Comparison of ENCODE assay signal across 1 cellular context in genomic region chr20:64104667-64105451, GRCh38.
TF ChIP-seq lines count a peak whose summit lies in the region.

No MANE protein-coding gene starts in this region.

TF ChIP-seq in HepG2, 621 proteins besides CTCF, POLR2A, EP300 and RAD21:
- TF ChIP-seq KDM2A (CRISPR knock-in tag; IDR thresholded peaks at IDR 0.05; ENCODE audit: borderline replicate concordance, low read depth) (no peak), ZNF263 (CRISPR knock-in tag; IDR thresholded peaks at IDR 0.05) (peak; percentile 52; the same call in 1 of the 2 replicates)
- TF ChIP-seq, protein P1, sequence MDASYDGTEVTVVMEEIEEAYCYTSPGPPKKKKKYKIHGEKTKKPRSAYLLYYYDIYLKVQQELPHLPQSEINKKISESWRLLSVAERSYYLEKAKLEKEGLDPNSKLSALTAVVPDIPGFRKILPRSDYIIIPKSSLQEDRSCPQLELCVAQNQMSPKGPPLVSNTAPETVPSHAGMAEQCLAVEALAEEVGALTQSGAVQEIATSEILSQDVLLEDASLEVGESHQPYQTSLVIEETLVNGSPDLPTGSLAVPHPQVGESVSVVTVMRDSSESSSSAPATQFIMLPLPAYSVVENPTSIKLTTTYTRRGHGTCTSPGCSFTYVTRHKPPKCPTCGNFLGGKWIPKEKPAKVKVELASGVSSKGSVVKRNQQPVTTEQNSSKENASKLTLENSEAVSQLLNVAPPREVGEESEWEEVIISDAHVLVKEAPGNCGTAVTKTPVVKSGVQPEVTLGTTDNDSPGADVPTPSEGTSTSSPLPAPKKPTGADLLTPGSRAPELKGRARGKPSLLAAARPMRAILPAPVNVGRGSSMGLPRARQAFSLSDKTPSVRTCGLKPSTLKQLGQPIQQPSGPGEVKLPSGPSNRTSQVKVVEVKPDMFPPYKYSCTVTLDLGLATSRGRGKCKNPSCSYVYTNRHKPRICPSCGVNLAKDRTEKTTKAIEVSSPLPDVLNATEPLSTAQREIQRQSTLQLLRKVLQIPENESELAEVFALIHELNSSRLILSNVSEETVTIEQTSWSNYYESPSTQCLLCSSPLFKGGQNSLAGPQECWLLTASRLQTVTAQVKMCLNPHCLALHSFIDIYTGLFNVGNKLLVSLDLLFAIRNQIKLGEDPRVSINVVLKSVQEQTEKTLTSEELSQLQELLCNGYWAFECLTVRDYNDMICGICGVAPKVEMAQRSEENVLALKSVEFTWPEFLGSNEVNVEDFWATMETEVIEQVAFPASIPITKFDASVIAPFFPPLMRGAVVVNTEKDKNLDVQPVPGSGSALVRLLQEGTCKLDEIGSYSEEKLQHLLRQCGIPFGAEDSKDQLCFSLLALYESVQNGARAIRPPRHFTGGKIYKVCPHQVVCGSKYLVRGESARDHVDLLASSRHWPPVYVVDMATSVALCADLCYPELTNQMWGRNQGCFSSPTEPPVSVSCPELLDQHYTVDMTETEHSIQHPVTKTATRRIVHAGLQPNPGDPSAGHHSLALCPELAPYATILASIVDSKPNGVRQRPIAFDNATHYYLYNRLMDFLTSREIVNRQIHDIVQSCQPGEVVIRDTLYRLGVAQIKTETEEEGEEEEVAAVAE (CRISPR knock-in tag; IDR thresholded peaks at IDR 0.05; ENCODE audit: borderline replicate concordance): no peak
